16 cellular contexts compared by ENCODE assay signal in the genomic region with DNA sequence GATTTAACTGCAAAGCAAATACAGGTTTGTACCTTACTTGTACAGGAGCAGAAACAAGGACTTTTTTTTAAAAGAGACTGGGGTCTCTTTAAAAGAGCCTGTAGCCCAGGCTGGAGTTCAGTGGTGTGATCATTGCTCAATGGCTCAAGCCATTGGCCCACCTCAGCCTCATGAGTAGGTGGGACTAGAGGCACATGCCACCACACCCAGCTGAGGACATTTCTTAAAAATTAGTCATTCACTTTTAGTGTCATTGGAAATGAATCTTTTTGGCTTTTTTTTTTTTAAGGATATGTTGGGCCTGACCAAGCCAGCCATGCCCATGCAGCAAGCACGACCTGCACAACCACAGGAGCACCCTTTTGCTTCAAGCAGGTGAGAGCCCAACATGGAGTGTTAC. TPM values are rescaled to one million over a fixed set of nuclear protein-coding genes. Genes with fewer than 3 reads are reported as not detected.
DNase-seq lines count a peak whose midpoint lies in the region; ATAC-seq, FAIRE-seq and TF ChIP-seq lines count a peak whose summit lies in the region.
"Had no signal": no experiment of that assay in that cellular context is flagged by ENCODE, and none has a peak within 500 bp of the region (broad histone marks: within the 10 kb centered on the region; RNA-seq: fewer than 3 reads in every experiment).

No MANE protein-coding gene starts in this region.

- no peak for TF ChIP-seq POLR2A in H54 (IDR thresholded peaks at IDR 0.05; ENCODE audit: low read depth, low read length)

- no peak for FAIRE-seq in H54 (lab: Jason Lieb, UNC)
- FAIRE-seq: K562, pancreas had no signal

- no peak for ATAC-seq in GM21367 (IDR thresholded peaks at IDR 0.05; ENCODE audit: unreplicated experiment)
- ATAC-seq: K562, pancreas had no signal

- DNase-seq in A172 (ENCODE audit: low spot score) (peak; percentile 90), H54 (ENCODE audit: insufficient read length, low spot score) (peak; percentile 12), SW 1271 (lab: John Stamatoyannopoulos, UW) (peak; percentile 41 to 55), fibroblast of the conjunctiva (ENCODE audit: low read depth) (peak; percentile 20), DMS53 (lab: John Stamatoyannopoulos, UW) (no peak), NOMO-1 treated with dmso at 0.1 percent for 144 hours (lab: John Stamatoyannopoulos, UW; ENCODE audit: unreplicated experiment) (no peak)
- no peak for DNase-seq in activated CD4-positive, alpha-beta T cell treated with anti-CD3 and anti-CD28 coated beads for 4 hours
- DNase-seq: activated T-cell treated with anti-CD3 and anti-CD28 coated beads, Interleukin-2, amount 50 U/mL, for 48 hours; amniotic stem cell; DMS153; esophagus squamous epithelium; NCI-H526; pancreas; T-helper 9 cell had no signal

RNA-seq across cellular contexts. Expression of gene SEC23B, which starts 16.9 kb away (rescaled TPM):
- total RNA-seq in A172 (2014; rRNA removed; shearing (Covaris generic)): 97.0 and 100 TPM in 2 replicates

RNA-seq across cellular contexts. Expression of gene RBBP9, which starts 27.6 kb away (rescaled TPM):
- 47.6 and 57.2 TPM in 2 replicates for total RNA-seq in A172 (2014; rRNA removed; shearing (Covaris generic))

RNA-seq across cellular contexts. Expression of gene SMIM26, which starts 42.6 kb away (rescaled TPM):
- 169 and 202 TPM in 2 replicates for total RNA-seq in A172 (2014; rRNA removed; shearing (Covaris generic))

RNA-seq across cellular contexts. Expression of gene POLR3F, which starts 57.5 kb away (rescaled TPM):
- 20.3 and 27.0 TPM in 2 replicates for total RNA-seq in A172 (2014; rRNA removed; shearing (Covaris generic))

RNA-seq across cellular contexts. Expression of gene DZANK1, which starts 57.8 kb away (rescaled TPM):
- 1.7 and 2.9 TPM in 2 replicates for total RNA-seq in A172 (2014; rRNA removed; shearing (Covaris generic))

Comparison
In these comparisons a context has a peak if more than half of its experiments do, and no peak if none do; other contexts are left out.
1. DNase-seq: peak in A172 (single experiment), H54 (single experiment), SW 1271 (2 of 2) and fibroblast of the conjunctiva (single experiment); none in DMS53 (single experiment), activated CD4-positive, alpha-beta T cell treated with anti-CD3 and anti-CD28 coated beads for 4 hours (0 of 2) and NOMO-1 treated with dmso at 0.1 percent for 144 hours (single experiment).